ENCODE assay signal across 21 cellular contexts in genomic region chr5:78816143-78816765, GRCh38.
"Had no signal": no experiment of that assay in that cellular context is flagged by ENCODE, and none has a peak within 500 bp of the region (broad histone marks: within the 10 kb centered on the region; RNA-seq: fewer than 3 reads in every experiment).

No MANE protein-coding gene starts in this region.

- H3K9me3 Mint-ChIP-seq: activated CD4-positive, alpha-beta memory T cell treated with anti-CD3 and anti-CD28 coated beads, Interleukin-2, amount 10 ng/mL, durations not matched to agents 7 days and 5 days; activated naive CD4-positive, alpha-beta T cell treated with anti-CD3 and anti-CD28 coated beads for 36 hours; activated naive CD8-positive, alpha-beta T cell treated with anti-CD3 and anti-CD28 coated beads, Interleukin-2, amount 10 ng/mL, durations not matched to agents 7 days and 5 days; activated T-cell treated with anti-CD3 and anti-CD28 coated beads, Interleukin-2, amount 50 U/mL, for 72 hours; stimulated activated naive B cell treated with anti-CD40 and anti-IgM and Interleukin-4, amounts not matched to agents 10 μg/mL and 1 μg/mL and 100 μg/mL, for 72 hours; type B pancreatic cell had no signal

- DNase-seq: activated CD4-positive, alpha-beta memory T cell treated with anti-CD3 and anti-CD28 coated beads, Interleukin-2, amount 10 ng/mL, durations not matched to agents 7 days and 5 days; activated CD4-positive, alpha-beta T cell treated with anti-CD3 and anti-CD28 coated beads for 48 hours; activated effector memory CD4-positive, alpha-beta T cell treated with Interleukin-2 at 50 U/mL for 16 hours; activated naive CD4-positive, alpha-beta T cell treated with anti-CD3 and anti-CD28 coated beads for 36 hours; activated naive CD8-positive, alpha-beta T cell treated with anti-CD3 and anti-CD28 coated beads, Interleukin-2, amount 10 ng/mL, durations not matched to agents 7 days and 5 days; activated T-cell treated with anti-CD3 and anti-CD28 coated beads, Interleukin-2, amount 50 U/mL, for 72 hours; amniotic stem cell; cerebellar nuclear complex; cortex of kidney; erythroblast; foreskin fibroblast; kidney; left ventricle myocardium inferior; mammary epithelial cell; nucleus accumbens; stimulated activated CD4-positive, alpha-beta T cell treated with anti-CD3 and anti-CD28 coated beads, Interleukin-2, amount 100 ng/mL, for 48 hours; stimulated activated CD8-positive, alpha-beta memory T cell treated with anti-CD3 and anti-CD28 coated beads, Interleukin-4, amount 100 ng/mL, for 48 hours; stimulated activated naive B cell treated with anti-CD40 and anti-IgM and Interleukin-4, amounts not matched to agents 10 μg/mL and 1 μg/mL and 100 μg/mL, for 72 hours; T-helper 17 cell; testis had no signal

- ATAC-seq: activated T-cell treated with anti-CD3 and anti-CD28 coated beads, Interleukin-2, amount 50 U/mL, for 72 hours; stimulated activated naive B cell treated with anti-CD40 and anti-IgM and Interleukin-4, amounts not matched to agents 10 μg/mL and 1 μg/mL and 100 μg/mL, for 72 hours; T-helper 17 cell had no signal

- H3K36me3 Mint-ChIP-seq: type B pancreatic cell had no signal

- FAIRE-seq: kidney had no signal

- H3K27me3 Mint-ChIP-seq: activated CD4-positive, alpha-beta memory T cell treated with anti-CD3 and anti-CD28 coated beads, Interleukin-2, amount 10 ng/mL, durations not matched to agents 7 days and 5 days; activated naive CD8-positive, alpha-beta T cell treated with anti-CD3 and anti-CD28 coated beads, Interleukin-2, amount 10 ng/mL, durations not matched to agents 7 days and 5 days; stimulated activated naive B cell treated with anti-CD40 and anti-IgM and Interleukin-4, amounts not matched to agents 10 μg/mL and 1 μg/mL and 100 μg/mL, for 72 hours; T-helper 17 cell; type B pancreatic cell had no signal

- H3K27ac Mint-ChIP-seq: activated CD4-positive, alpha-beta memory T cell treated with anti-CD3 and anti-CD28 coated beads, Interleukin-2, amount 10 ng/mL, durations not matched to agents 7 days and 5 days; activated naive CD4-positive, alpha-beta T cell treated with anti-CD3 and anti-CD28 coated beads for 36 hours; activated naive CD8-positive, alpha-beta T cell treated with anti-CD3 and anti-CD28 coated beads, Interleukin-2, amount 10 ng/mL, durations not matched to agents 7 days and 5 days; activated T-cell treated with anti-CD3 and anti-CD28 coated beads, Interleukin-2, amount 50 U/mL, for 72 hours; stimulated activated naive B cell treated with anti-CD40 and anti-IgM and Interleukin-4, amounts not matched to agents 10 μg/mL and 1 μg/mL and 100 μg/mL, for 72 hours; type B pancreatic cell had no signal

- H3K4me1 Mint-ChIP-seq: activated CD4-positive, alpha-beta memory T cell treated with anti-CD3 and anti-CD28 coated beads, Interleukin-2, amount 10 ng/mL, durations not matched to agents 7 days and 5 days had no signal

- H3K4me3 Mint-ChIP-seq: activated CD4-positive, alpha-beta memory T cell treated with anti-CD3 and anti-CD28 coated beads, Interleukin-2, amount 10 ng/mL, durations not matched to agents 7 days and 5 days; activated naive CD4-positive, alpha-beta T cell treated with anti-CD3 and anti-CD28 coated beads for 36 hours; activated naive CD8-positive, alpha-beta T cell treated with anti-CD3 and anti-CD28 coated beads, Interleukin-2, amount 10 ng/mL, durations not matched to agents 7 days and 5 days; activated T-cell treated with anti-CD3 and anti-CD28 coated beads, Interleukin-2, amount 50 U/mL, for 72 hours; stimulated activated naive B cell treated with anti-CD40 and anti-IgM and Interleukin-4, amounts not matched to agents 10 μg/mL and 1 μg/mL and 100 μg/mL, for 72 hours; T-helper 17 cell; type B pancreatic cell had no signal
